In genomic region chr7:57327081-57327480, GRCh38 we compare ENCODE assay signal across 35 cellular contexts.
"Had no signal": no experiment of that assay in that cellular context is flagged by ENCODE, and none has a peak within 500 bp of the region (broad histone marks: within the 10 kb centered on the region; RNA-seq: fewer than 3 reads in every experiment).

No MANE protein-coding gene starts in this region.

- H3K9me3 ChIP-seq: MG63 had no signal

- H3K27me3 ChIP-seq: MG63 had no signal

- H3K27ac ChIP-seq: KMS-11 had no signal

- H3K4me3 ChIP-seq: MG63 had no signal

- H3K36me3 ChIP-seq: MG63 had no signal

- DNase-seq: Karpas-422, Kasumi-1, KG1, MG63, MM.1S, NCI-H1048, NCI-H1092, NCI-H1092 treated with DMSO at 0.1 percent for 48 hours, NCI-H1105, NCI-H1105 treated with DMSO at 0.1 percent for 48 hours, NCI-H1417, NCI-H1417 treated with DMSO at 0.1 percent for 48 hours, NCI-H1436, NCI-H1436 treated with DMSO at 0.1 percent for 48 hours, NCI-H146, NCI-H1694, NCI-H1694 treated with DMSO at 0.1 percent for 48 hours, NCI-H187, NCI-H187 treated with DMSO at 0.1 percent for 48 hours, NCI-H1930, NCI-H2029, NCI-H2029 treated with DMSO at 0.1 percent for 48 hours, NCI-H2081, NCI-H2081 treated with DMSO at 0.1 percent for 48 hours, NCI-H2107, NCI-H2171, NCI-H2171 treated with DMSO at 0.1 percent for 48 hours, NCI-H2227 treated with DMSO at 0.1 percent for 48 hours, NCI-H226, NCI-H345, NCI-H446, NCI-H446 treated with DMSO at 0.1 percent for 48 hours, NCI-H510A, NCI-H510A treated with DMSO at 0.1 percent for 48 hours had no signal
